2 cellular contexts compared by ENCODE assay signal in the genomic region with DNA sequence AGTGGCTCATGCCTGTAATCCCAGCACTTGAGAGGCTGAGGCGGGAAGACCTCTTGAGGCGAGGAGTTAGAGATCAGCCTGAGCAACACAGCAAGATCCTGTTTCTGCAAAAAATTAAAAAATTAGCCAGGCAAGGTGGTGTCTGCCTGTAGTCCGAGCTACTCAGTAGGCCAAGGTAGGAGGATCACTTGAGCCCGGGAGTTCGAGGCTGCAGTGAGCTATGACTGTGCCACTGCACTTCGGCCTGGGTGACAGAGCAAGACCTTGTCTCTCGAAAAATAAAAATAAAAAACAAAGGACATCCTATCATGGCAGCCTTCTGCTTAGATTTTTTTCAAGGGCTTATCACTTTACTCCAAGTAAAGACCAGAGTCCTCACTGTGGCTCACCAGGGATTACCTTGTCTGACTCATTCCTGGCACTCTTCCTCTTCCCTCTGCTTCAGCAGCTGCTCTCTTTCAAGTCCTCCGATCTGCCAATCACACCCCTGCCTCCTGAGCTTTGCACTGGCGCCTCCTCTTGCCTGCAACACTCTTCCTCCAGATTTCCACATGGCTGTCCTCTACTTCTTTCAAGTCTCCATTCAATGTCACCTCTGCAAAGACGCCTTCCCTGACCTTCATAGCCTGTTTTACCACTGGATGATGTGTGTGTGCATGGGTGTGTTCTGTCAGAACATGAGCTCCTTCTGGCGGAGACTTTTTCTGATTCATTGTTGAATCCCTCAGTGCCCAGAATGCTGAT.
A peak's percentile ranks its signal among the peaks of the same experiment; 100 is the strongest.
TF ChIP-seq lines count a peak whose summit lies in the region.

No MANE protein-coding gene starts in this region.

TF ChIP-seq in GM12878, 131 proteins besides CTCF, POLR2A, EP300 and RAD21:
- TF ChIP-seq, protein P1, sequence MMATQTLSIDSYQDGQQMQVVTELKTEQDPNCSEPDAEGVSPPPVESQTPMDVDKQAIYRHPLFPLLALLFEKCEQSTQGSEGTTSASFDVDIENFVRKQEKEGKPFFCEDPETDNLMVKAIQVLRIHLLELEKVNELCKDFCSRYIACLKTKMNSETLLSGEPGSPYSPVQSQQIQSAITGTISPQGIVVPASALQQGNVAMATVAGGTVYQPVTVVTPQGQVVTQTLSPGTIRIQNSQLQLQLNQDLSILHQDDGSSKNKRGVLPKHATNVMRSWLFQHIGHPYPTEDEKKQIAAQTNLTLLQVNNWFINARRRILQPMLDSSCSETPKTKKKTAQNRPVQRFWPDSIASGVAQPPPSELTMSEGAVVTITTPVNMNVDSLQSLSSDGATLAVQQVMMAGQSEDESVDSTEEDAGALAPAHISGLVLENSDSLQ (IDR thresholded peaks at IDR 0.05): peak; percentile 63
- TF ChIP-seq TCF12 (IDR thresholded peaks at IDR 0.05; ENCODE audit: low read depth, low read length) (0 out of 2 replicates have a peak, but pooled peaks have one; percentile 20), SREBF1 (IDR thresholded peaks at IDR 0.05; ENCODE audit: low read length) (no peak), YBX1 (IDR thresholded peaks at IDR 0.05) (no peak), IKZF2 (IDR thresholded peaks at IDR 0.05) (peak; percentile 16 to 31; a peak in 1 of 4 replicates), REST (IDR thresholded peaks at IDR 0.05; ENCODE audit: low read depth, low read length) (no peak), MTA3 (IDR thresholded peaks at IDR 0.05; ENCODE audit: borderline replicate concordance, low read length) (no peak)
- TF ChIP-seq, protein P2, sequence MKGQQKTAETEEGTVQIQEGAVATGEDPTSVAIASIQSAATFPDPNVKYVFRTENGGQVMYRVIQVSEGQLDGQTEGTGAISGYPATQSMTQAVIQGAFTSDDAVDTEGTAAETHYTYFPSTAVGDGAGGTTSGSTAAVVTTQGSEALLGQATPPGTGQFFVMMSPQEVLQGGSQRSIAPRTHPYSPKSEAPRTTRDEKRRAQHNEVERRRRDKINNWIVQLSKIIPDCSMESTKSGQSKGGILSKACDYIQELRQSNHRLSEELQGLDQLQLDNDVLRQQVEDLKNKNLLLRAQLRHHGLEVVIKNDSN (IDR thresholded peaks at IDR 0.05; ENCODE audit: borderline replicate concordance, extremely low read length, insufficient read depth, low read depth, low read length): no peak

TF ChIP-seq in HepG2, 621 proteins besides CTCF, POLR2A, EP300 and RAD21:
- TF ChIP-seq, protein P3, sequence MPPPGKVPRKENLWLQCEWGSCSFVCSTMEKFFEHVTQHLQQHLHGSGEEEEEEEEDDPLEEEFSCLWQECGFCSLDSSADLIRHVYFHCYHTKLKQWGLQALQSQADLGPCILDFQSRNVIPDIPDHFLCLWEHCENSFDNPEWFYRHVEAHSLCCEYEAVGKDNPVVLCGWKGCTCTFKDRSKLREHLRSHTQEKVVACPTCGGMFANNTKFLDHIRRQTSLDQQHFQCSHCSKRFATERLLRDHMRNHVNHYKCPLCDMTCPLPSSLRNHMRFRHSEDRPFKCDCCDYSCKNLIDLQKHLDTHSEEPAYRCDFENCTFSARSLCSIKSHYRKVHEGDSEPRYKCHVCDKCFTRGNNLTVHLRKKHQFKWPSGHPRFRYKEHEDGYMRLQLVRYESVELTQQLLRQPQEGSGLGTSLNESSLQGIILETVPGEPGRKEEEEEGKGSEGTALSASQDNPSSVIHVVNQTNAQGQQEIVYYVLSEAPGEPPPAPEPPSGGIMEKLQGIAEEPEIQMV (CRISPR knock-in tag; IDR thresholded peaks at IDR 0.05; ENCODE audit: low read depth): peak; percentile 76; the same call in 1 of the 2 replicates
- TF ChIP-seq ZNF263 (CRISPR knock-in tag; IDR thresholded peaks at IDR 0.05): peak; percentile 60; the same call in 1 of the 2 replicates
- 0 out of 2 replicates have a peak, but pooled peaks have one; percentile 16 for TF ChIP-seq ARID5B (CRISPR knock-in tag; IDR thresholded peaks at IDR 0.05)
- no peak for TF ChIP-seq ZNF556 (CRISPR knock-in tag; IDR thresholded peaks at IDR 0.05; ENCODE audit: borderline replicate concordance)
- TF ChIP-seq MAF1 (CRISPR knock-in tag; IDR thresholded peaks at IDR 0.05; ENCODE audit: borderline replicate concordance): no peak
- no peak for TF ChIP-seq PLRG1 (conservative IDR thresholded peaks at IDR 0.05)
- TF ChIP-seq, protein P4, sequence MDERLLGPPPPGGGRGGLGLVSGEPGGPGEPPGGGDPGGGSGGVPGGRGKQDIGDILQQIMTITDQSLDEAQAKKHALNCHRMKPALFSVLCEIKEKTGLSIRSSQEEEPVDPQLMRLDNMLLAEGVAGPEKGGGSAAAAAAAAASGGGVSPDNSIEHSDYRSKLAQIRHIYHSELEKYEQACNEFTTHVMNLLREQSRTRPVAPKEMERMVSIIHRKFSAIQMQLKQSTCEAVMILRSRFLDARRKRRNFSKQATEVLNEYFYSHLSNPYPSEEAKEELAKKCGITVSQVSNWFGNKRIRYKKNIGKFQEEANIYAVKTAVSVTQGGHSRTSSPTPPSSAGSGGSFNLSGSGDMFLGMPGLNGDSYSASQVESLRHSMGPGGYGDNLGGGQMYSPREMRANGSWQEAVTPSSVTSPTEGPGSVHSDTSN (CRISPR knock-in tag; IDR thresholded peaks at IDR 0.05): peak; percentile 67; the same call in 1 of the 2 replicates
- TF ChIP-seq ELF3 (CRISPR knock-in tag; IDR thresholded peaks at IDR 0.05): peak; percentile 41; the same call in 1 of the 2 replicates
- peak; percentile 70; the same call in 1 of the 2 replicates for TF ChIP-seq TCF7 (IDR thresholded peaks at IDR 0.05; ENCODE audit: low read depth)
- peak; percentile 45 for TF ChIP-seq TEAD3 (CRISPR knock-in tag; optimal IDR thresholded peaks at IDR 0.05; ENCODE audit: borderline replicate concordance)
- TF ChIP-seq FOSL2 (CRISPR knock-in tag; IDR thresholded peaks at IDR 0.05): peak; percentile 87
- peak; percentile 40 for TF ChIP-seq XRCC5 (optimal IDR thresholded peaks at IDR 0.05; ENCODE audit: low read length)
- no peak for TF ChIP-seq MATR3 (CRISPR knock-in tag; IDR thresholded peaks at IDR 0.05)
- TF ChIP-seq TFDP2 (CRISPR knock-in tag; IDR thresholded peaks at IDR 0.05): no peak
- 0 out of 2 replicates have a peak, but pooled peaks have one; percentile 32 for TF ChIP-seq KAT8 (CRISPR knock-in tag; IDR thresholded peaks at IDR 0.05)
- no peak for TF ChIP-seq JUN (CRISPR knock-in tag; IDR thresholded peaks at IDR 0.05)
- TF ChIP-seq RXRA (CRISPR knock-in tag; IDR thresholded peaks at IDR 0.05): peak; percentile 16; the same call in 1 of the 2 replicates
